ENCODE assay signal across 1 cellular context in the genomic region with DNA sequence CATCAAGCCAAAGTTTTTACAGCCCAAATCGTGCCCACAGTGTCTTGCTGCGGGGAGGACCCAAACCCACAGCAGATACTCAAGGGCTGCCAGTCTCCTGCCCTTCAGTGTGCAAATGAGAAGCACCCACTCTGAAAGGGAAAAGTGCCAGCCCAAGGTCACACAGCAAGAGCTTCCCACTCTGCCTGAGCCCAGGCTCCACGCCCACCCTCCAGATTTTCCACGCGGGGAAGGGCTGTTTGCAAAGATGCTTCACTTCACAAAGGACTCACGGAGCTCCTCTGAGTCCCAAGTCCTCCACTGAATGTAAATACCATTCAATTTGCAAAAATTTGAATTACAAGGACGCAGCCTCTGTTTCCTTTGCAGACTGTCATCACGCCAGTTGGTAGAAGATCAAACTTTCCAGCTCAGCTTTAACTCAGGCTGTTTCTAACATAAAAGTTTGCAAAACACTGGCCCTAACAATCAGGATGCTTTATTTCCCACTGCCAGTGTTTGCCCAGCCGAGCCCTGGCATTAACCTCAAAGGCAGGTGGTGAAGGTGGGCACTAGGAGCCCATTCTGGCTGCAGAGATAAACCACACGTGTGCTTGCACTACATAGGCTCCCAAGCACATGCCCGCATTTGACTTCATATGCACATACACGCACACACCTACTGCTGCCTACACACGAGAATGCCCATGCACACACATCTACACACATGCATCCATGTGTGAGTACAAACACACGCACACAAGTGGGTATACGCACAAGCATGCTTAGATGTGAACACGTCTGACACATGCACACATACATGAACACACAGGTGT.
TF ChIP-seq lines count a peak whose summit lies in the region.

No MANE protein-coding gene starts in this region.

TF ChIP-seq in IMR-90, 13 proteins besides CTCF, POLR2A, EP300 and RAD21 (continued from another document):
- no peak for TF ChIP-seq MXI1 (IDR thresholded peaks at IDR 0.05; ENCODE audit: borderline replicate concordance, low read depth, low read length)
- TF ChIP-seq CEBPB (IDR thresholded peaks at IDR 0.05; ENCODE audit: low read depth, low read length): no peak
- no peak for TF ChIP-seq RCOR1 (IDR thresholded peaks at IDR 0.05; ENCODE audit: insufficient replicate concordance, low read length)
- TF ChIP-seq SMC3 (IDR thresholded peaks at IDR 0.05; ENCODE audit: low read depth, low read length): no peak
- no peak for TF ChIP-seq CHD1 (IDR thresholded peaks at IDR 0.05; ENCODE audit: low read depth, low read length)
- TF ChIP-seq NFE2L2 (IDR thresholded peaks at IDR 0.05; ENCODE audit: low read depth, low read length): no peak
